7 cellular contexts compared by ENCODE assay signal in genomic region chr1:84847253-84848247, GRCh38. TPM values are rescaled to one million over a fixed set of nuclear protein-coding genes. Genes with fewer than 3 reads are reported as not detected.
A peak's percentile ranks its signal among the peaks of the same experiment; 100 is the strongest.
DNase-seq lines count a peak whose midpoint lies in the region; ATAC-seq and TF ChIP-seq lines count a peak whose summit lies in the region.

No MANE protein-coding gene starts in this region.

- H3K27ac ChIP-seq in PC-3 (ENCODE audit: low read length): peak overlapping the region; percentile 91

- H3K9me2 ChIP-seq in PC-3 (replicated peaks; ENCODE audit: low read length): no peaks in the 10 kb centered on the region

- no peaks in the 10 kb centered on the region for H3K9me3 ChIP-seq in PC-3 (ENCODE audit: low read length)

- H4K20me1 ChIP-seq in PC-3 (ENCODE audit: low read length): no peaks in the 10 kb centered on the region

- peaks cover 2% of the 10 kb centered on the region for H3K4me1 Mint-ChIP-seq in activated T-helper 2 cell treated with anti-CD3 and anti-CD28 coated beads, Interferon-gamma antibody, Interleukin-2, Interleukin-4, amounts not matched to agents 10 μg/mL and 5 μg/mL and 100 μg/mL, durations not matched to agents 14 hours and 24 hours and 36 hours (ENCODE audit: low read depth)

- no peak overlapping the region for H3K4me3 Mint-ChIP-seq in activated T-helper 2 cell treated with anti-CD3 and anti-CD28 coated beads, Interferon-gamma antibody, Interleukin-2, Interleukin-4, amounts not matched to agents 10 μg/mL and 5 μg/mL and 100 μg/mL, durations not matched to agents 14 hours and 24 hours and 36 hours (ENCODE audit: low read depth)

- DNase-seq in GM04504 (ENCODE audit: low read depth) (peak; percentile 91), HT-29 (ENCODE audit: low spot score) (peak; percentile 95), PC-3 (peak; percentile 98), dedifferentiated amniotic fluid mesenchymal stem cell (ENCODE audit: extremely low spot score) (peak; percentile 93), medulla oblongata (ENCODE audit: extremely low spot score) (peak; percentile 11)
- DNase-seq in activated T-helper 2 cell treated with anti-CD3 and anti-CD28 coated beads, Interferon-gamma antibody, Interleukin-2, Interleukin-4, amounts not matched to agents 10 μg/mL and 5 μg/mL and 100 μg/mL, durations not matched to agents 14 hours and 24 hours and 36 hours (ENCODE audit: low spot score): no peak

- peaks cover 9% of the 10 kb centered on the region for H3K27me3 Mint-ChIP-seq in activated T-helper 2 cell treated with anti-CD3 and anti-CD28 coated beads, Interferon-gamma antibody, Interleukin-2, Interleukin-4, amounts not matched to agents 10 μg/mL and 5 μg/mL and 100 μg/mL, durations not matched to agents 14 hours and 24 hours and 36 hours (ENCODE audit: low read depth)

- H3K79me2 ChIP-seq in PC-3 (ENCODE audit: low read length): 0 out of 2 replicates have a peak, but pooled peaks cover 2% of the 10 kb centered on the region

- H3K27me3 ChIP-seq in PC-3 (ENCODE audit: low read length): no peaks in the 10 kb centered on the region

- intact Hi-C loops in PC-3 (cut with micrococcal nuclease): loop anchor here (1.0 to 5.0 kb wide), 2 partner anchors 13 to 35 kb away; no protein-coding TSS in a partner anchor
- intact Hi-C loops in activated T-helper 2 cell treated with anti-CD3 and anti-CD28 coated beads, Interferon-gamma antibody, Interleukin-2, Interleukin-4, amounts not matched to agents 10 μg/mL and 5 μg/mL and 100 μg/mL, durations not matched to agents 14 hours and 24 hours and 36 hours (cut with micrococcal nuclease): no loop called here

- peak overlapping the region; percentile 60 for H3K4me2 ChIP-seq in PC-3 (ENCODE audit: low read length)

- no TSS peak for BruUV-seq in PC-3 (replicated peaks; lab: Mats Ljungman, UMichigan)

- H3F3A ChIP-seq in PC-3 (ENCODE audit: low read length, unreplicated experiment): no peaks in the 10 kb centered on the region

- CTCF ChIA-PET in PC-3 (lab: Charles Lee): interaction anchor here (0.8 kb wide), 1 partner anchor 9 kb away, joined by 3 read pairs; no protein-coding TSS in a partner anchor

- POLR2A ChIA-PET in PC-3 (lab: Charles Lee; ENCODE audit: unreplicated experiment): interaction anchor here (0.6 kb wide), 1 partner anchor 757 kb away, joined by 3 read pairs; no protein-coding TSS in a partner anchor

- H3K27ac Mint-ChIP-seq in activated T-helper 2 cell treated with anti-CD3 and anti-CD28 coated beads, Interferon-gamma antibody, Interleukin-2, Interleukin-4, amounts not matched to agents 10 μg/mL and 5 μg/mL and 100 μg/mL, durations not matched to agents 14 hours and 24 hours and 36 hours: no peak overlapping the region

- H3K4me1 ChIP-seq in PC-3 (ENCODE audit: insufficient read depth, low read length): peaks cover 49% of the 10 kb centered on the region

- peaks cover 4% of the 10 kb centered on the region; the same call in 1 of the 2 replicates for H3K36me3 ChIP-seq in PC-3 (ENCODE audit: low read depth, low read length)

- no peaks in the 10 kb centered on the region for H3K9me3 Mint-ChIP-seq in activated T-helper 2 cell treated with anti-CD3 and anti-CD28 coated beads, Interferon-gamma antibody, Interleukin-2, Interleukin-4, amounts not matched to agents 10 μg/mL and 5 μg/mL and 100 μg/mL, durations not matched to agents 14 hours and 24 hours and 36 hours

- ATAC-seq in PC-3: peak; percentile 77
- no peak for ATAC-seq in GM19467 (IDR thresholded peaks at IDR 0.05; ENCODE audit: unreplicated experiment)

- H3K36me3 Mint-ChIP-seq in activated T-helper 2 cell treated with anti-CD3 and anti-CD28 coated beads, Interferon-gamma antibody, Interleukin-2, Interleukin-4, amounts not matched to agents 10 μg/mL and 5 μg/mL and 100 μg/mL, durations not matched to agents 14 hours and 24 hours and 36 hours (ENCODE audit: low read depth): no peaks in the 10 kb centered on the region

- TF ChIP-seq CTCF in PC-3 (conservative IDR thresholded peaks at IDR 0.05; ENCODE audit: low read depth, low read length): no peak

- H3K9ac ChIP-seq in PC-3 (ENCODE audit: low read length): peak overlapping the region; percentile 56

- peak overlapping the region; percentile 57 for H2AFZ ChIP-seq in PC-3 (ENCODE audit: low read length)

- H3K4me3 ChIP-seq in PC-3 (ENCODE audit: low read length): no peak overlapping the region

RNA-seq across cellular contexts. Expression of gene LPAR3, which starts 45.5 kb away (rescaled TPM):
- not detected in 2 replicates for total RNA-seq in HT-29 (2014; rRNA removed; shearing (Covaris generic))
- total RNA-seq in PC-3 (2014; rRNA removed): 9.8 and 13.0 TPM in 2 replicates
- total RNA-seq in activated T-helper 2 cell treated with anti-CD3 and anti-CD28 coated beads, Interferon-gamma antibody, Interleukin-2, Interleukin-4, amounts not matched to agents 10 μg/mL and 5 μg/mL and 100 μg/mL, durations not matched to agents 14 hours and 24 hours and 36 hours: 0.11 TPM in 1 of 2 replicates, not detected in the other
